ENCODE assay signal across 27 cellular contexts in the genomic region with DNA sequence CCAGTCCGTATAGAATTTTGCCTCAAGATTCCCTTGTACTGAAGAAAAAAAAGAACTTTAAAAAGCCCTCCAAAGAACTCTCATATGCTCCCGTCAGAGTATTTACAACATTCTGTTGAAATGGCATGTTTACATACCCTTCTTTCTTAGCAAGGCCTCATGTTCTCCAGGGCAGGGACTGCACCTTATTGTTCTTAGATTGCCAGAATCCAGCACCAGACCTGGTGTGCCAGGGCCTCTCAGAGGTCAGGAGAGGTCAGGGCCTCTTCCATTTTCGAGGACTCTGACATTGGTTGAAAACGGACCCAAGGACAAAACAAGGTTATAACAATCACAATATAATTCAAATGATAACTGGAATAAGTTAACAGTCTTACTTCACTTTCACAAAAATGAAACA.
"Had no signal": no experiment of that assay in that cellular context is flagged by ENCODE, and none has a peak within 500 bp of the region (broad histone marks: within the 10 kb centered on the region; RNA-seq: fewer than 3 reads in every experiment).

No MANE protein-coding gene starts in this region.

- H3K36me3 ChIP-seq: heart left ventricle, left lung, right atrium auricular region, spleen, thyroid gland, transverse colon, upper lobe of right lung had no signal

- H3K27ac ChIP-seq: left lung, parathyroid adenoma, psoas muscle, right atrium auricular region, testis, thyroid gland, upper lobe of right lung had no signal

- H3K27ac Mint-ChIP-seq: immature natural killer cell; naive thymus-derived CD4-positive, alpha-beta T cell; natural killer cell treated with Interleukin-12 subunit alpha and Interleukin-12 subunit beta and Interleukin-15 and Interleukin-18, amount 100 ng/mL, for 72 hours; stimulated activated effector memory CD8-positive, alpha-beta T cell treated with anti-CD3 and anti-CD28 coated beads, Interleukin-12 subunit alpha, Interleukin-12 subunit beta, amount 100 ng/mL, for 72 hours; stimulated activated naive CD8-positive, alpha-beta T cell treated with anti-CD3 and anti-CD28 coated beads, Interleukin-15, Interleukin-2, amounts not matched to agents 100 ng/mL and 50 ng/mL, for 24 hours had no signal

- H2AFZ ChIP-seq: parathyroid adenoma had no signal

- H3K4me3 ChIP-seq: heart left ventricle, left lung, lung, mucosa of descending colon, psoas muscle, right atrium auricular region, spleen, testis, thyroid gland, transverse colon, upper lobe of right lung had no signal

- H3K4me3 Mint-ChIP-seq: immature natural killer cell; naive thymus-derived CD4-positive, alpha-beta T cell; natural killer cell treated with Interleukin-12 subunit alpha and Interleukin-12 subunit beta and Interleukin-15 and Interleukin-18, amount 100 ng/mL, for 72 hours; stimulated activated effector memory CD8-positive, alpha-beta T cell treated with anti-CD3 and anti-CD28 coated beads, Interleukin-12 subunit alpha, Interleukin-12 subunit beta, amount 100 ng/mL, for 72 hours; stimulated activated naive CD8-positive, alpha-beta T cell treated with anti-CD3 and anti-CD28 coated beads, Interleukin-15, Interleukin-2, amounts not matched to agents 100 ng/mL and 50 ng/mL, for 24 hours had no signal

- H3K27me3 ChIP-seq: heart left ventricle, left lung, right atrium auricular region, spleen, testis, thyroid gland, transverse colon, upper lobe of right lung had no signal

- H3K9me3 ChIP-seq: heart left ventricle, left lung, mucosa of descending colon, psoas muscle, right atrium auricular region, spleen, testis, thyroid gland, transverse colon, upper lobe of right lung had no signal

- H3K9me3 Mint-ChIP-seq: immature natural killer cell; natural killer cell treated with Interleukin-12 subunit alpha and Interleukin-12 subunit beta and Interleukin-15 and Interleukin-18, amount 100 ng/mL, for 72 hours; stimulated activated effector memory CD8-positive, alpha-beta T cell treated with anti-CD3 and anti-CD28 coated beads, Interleukin-12 subunit alpha, Interleukin-12 subunit beta, amount 100 ng/mL, for 72 hours; stimulated activated naive CD8-positive, alpha-beta T cell treated with anti-CD3 and anti-CD28 coated beads, Interleukin-15, Interleukin-2, amounts not matched to agents 100 ng/mL and 50 ng/mL, for 24 hours had no signal

- H3K4me1 ChIP-seq: left lung, parathyroid adenoma, right atrium auricular region, spleen, testis, transverse colon, upper lobe of right lung had no signal

- ATAC-seq: heart left ventricle; left colon; left lung; mucosa of descending colon; naive thymus-derived CD4-positive, alpha-beta T cell; natural killer cell treated with Interleukin-12 subunit alpha and Interleukin-12 subunit beta and Interleukin-15 and Interleukin-18, amount 100 ng/mL, for 72 hours; psoas muscle; sciatic nerve; stimulated activated effector memory CD8-positive, alpha-beta T cell treated with anti-CD3 and anti-CD28 coated beads, Interleukin-12 subunit alpha, Interleukin-12 subunit beta, amount 100 ng/mL, for 72 hours; upper lobe of right lung had no signal

- DNase-seq: heart left ventricle; hypothalamus; immature natural killer cell; kidney; left colon; left lung; midbrain; mucosa of descending colon; naive thymus-derived CD4-positive, alpha-beta T cell; nucleus accumbens; psoas muscle; small intestine; spleen; stimulated activated CD4-positive, alpha-beta T cell treated with anti-CD3 and anti-CD28 coated beads, Interleukin-4, amount 100 ng/mL, for 24 hours; stimulated activated naive CD4-positive, alpha-beta T cell; substantia nigra; testis; thyroid gland; transverse colon; upper lobe of right lung had no signal

- H3K36me3 Mint-ChIP-seq: immature natural killer cell; natural killer cell treated with Interleukin-12 subunit alpha and Interleukin-12 subunit beta and Interleukin-15 and Interleukin-18, amount 100 ng/mL, for 72 hours; stimulated activated effector memory CD8-positive, alpha-beta T cell treated with anti-CD3 and anti-CD28 coated beads, Interleukin-12 subunit alpha, Interleukin-12 subunit beta, amount 100 ng/mL, for 72 hours had no signal

- H3K4me1 Mint-ChIP-seq: immature natural killer cell; stimulated activated effector memory CD8-positive, alpha-beta T cell treated with anti-CD3 and anti-CD28 coated beads, Interleukin-12 subunit alpha, Interleukin-12 subunit beta, amount 100 ng/mL, for 72 hours had no signal

- H3K9ac ChIP-seq: parathyroid adenoma had no signal
